1 cellular context compared by ENCODE assay signal in the genomic region with DNA sequence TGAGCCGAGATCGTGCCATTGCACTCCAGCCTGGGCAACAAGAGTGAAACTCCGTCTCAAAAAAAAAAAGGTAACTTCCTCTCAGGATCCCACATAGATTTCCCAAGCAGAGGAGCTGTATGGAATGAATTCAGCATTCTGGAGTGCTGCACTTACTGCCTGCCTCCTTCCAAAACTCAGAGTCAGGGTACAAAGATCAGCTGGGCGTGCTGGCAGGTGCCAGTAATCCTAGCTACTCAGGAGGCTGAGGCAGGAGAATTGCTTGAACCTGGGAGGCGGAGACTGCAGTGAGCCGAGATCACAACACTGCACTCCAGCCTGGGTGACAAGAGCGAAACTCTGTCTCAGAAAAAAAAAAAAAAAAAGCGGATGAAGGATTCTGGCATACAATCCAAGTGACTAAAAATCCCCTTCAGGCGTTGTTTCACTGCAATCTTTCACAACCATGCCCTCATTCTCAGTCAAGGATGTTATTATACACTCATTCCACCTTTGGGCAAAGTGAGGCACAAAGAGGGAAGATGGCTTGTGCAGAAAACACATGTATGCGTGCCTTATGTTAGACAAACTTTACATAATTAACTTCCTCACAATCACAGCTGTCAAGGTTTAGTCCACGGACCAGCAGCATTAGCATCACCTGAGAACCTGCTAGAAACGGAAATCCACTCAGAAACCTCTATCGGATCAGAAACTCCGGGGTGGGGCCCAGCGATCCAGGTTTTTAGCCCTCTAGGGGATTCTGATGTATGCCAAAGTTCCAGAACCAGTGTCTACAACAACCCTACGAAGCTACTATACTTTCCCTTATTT.
TF ChIP-seq lines count a peak whose summit lies in the region.

No MANE protein-coding gene starts in this region.

TF ChIP-seq in GM23338, 12 proteins besides CTCF, POLR2A, EP300 and RAD21 (continued from another document):
- TF ChIP-seq STAT1 (IDR thresholded peaks at IDR 0.05; ENCODE audit: unreplicated experiment) (no peak), ZNF331 (CRISPR knock-in tag; IDR thresholded peaks at IDR 0.05; ENCODE audit: low read depth) (no peak), EZH2phosphoT487 (IDR thresholded peaks at IDR 0.05; ENCODE audit: unreplicated experiment) (no peak)
